ENCODE assay signal across 20 cellular contexts in the genomic region with DNA sequence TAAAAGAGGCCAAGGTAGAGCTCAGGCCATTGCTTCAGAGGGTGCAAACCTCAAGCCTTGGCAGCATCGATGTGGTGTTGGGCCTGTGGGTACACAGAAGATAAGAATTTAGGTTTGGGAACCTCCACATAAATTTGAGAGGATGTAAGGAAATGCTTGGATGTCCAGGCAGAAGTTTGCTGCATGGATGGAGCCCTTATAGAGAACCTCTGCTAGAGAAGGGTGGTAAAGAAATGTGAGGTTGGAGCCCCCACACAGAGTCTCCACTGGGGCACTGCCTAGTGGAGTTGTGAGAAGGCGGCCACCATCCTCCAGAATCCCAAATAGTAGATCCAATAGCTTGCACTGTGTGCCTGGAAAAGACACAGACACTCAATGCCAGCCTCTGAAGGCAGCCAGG. TPM values are rescaled to one million over a fixed set of nuclear protein-coding genes. Genes with fewer than 3 reads are reported as not detected.
"Had no signal": no experiment of that assay in that cellular context is flagged by ENCODE, and none has a peak within 500 bp of the region (broad histone marks: within the 10 kb centered on the region; RNA-seq: fewer than 3 reads in every experiment).

No MANE protein-coding gene starts in this region.

RNA-seq across cellular contexts. Expression of a gene that starts 9.4 kb away (rescaled TPM):
- total RNA-seq: activated naive CD4-positive, alpha-beta T cell treated with anti-CD3 and anti-CD28 coated beads for 36 hours; activated naive CD4-positive, alpha-beta T cell treated with anti-CD3 and anti-CD28 coated beads, Interleukin-2, amount 50 U/mL, for 72 hours; activated naive CD8-positive, alpha-beta T cell treated with anti-CD3 and anti-CD28 coated beads for 36 hours; activated naive CD8-positive, alpha-beta T cell treated with anti-CD3 and anti-CD28 coated beads, Interleukin-2, amount 10 ng/mL, durations not matched to agents 7 days and 5 days; activated T-cell treated with anti-CD3 and anti-CD28 coated beads, Interleukin-2, amount 50 U/mL, for 72 hours; activated T-helper 1 cell treated with anti-CD3 and anti-CD28 coated beads, Interleukin-12 subunit alpha, Interleukin-12 subunit beta, Interleukin-2, Interleukin-4 antibody, amounts not matched to agents 30 ng/mL and 10 ng/mL and 1 ng/mL, durations not matched to agents 14 hours and 24 hours and 36 hours; activated T-helper 17 cell treated with anti-CD3 and anti-CD28 coated beads, Interleukin-2, amount 50 U/mL, for 72 hours; activated T-helper 2 cell treated with anti-CD3 and anti-CD28 coated beads, Interferon-gamma antibody, Interleukin-2, Interleukin-4, amounts not matched to agents 10 μg/mL and 5 μg/mL and 100 μg/mL, durations not matched to agents 14 hours and 24 hours and 36 hours; aorta; ascending aorta; astrocyte; body of pancreas; breast epithelium; cardiac muscle cell; cardiac septum; cerebellum; chondrocyte had no signal
- polyA plus RNA-seq: cardiac muscle cell had no signal

RNA-seq across cellular contexts. Expression of a gene that starts 21.8 kb away (rescaled TPM):
- total RNA-seq: activated naive CD4-positive, alpha-beta T cell treated with anti-CD3 and anti-CD28 coated beads for 36 hours; activated naive CD4-positive, alpha-beta T cell treated with anti-CD3 and anti-CD28 coated beads, Interleukin-2, amount 50 U/mL, for 72 hours; activated naive CD8-positive, alpha-beta T cell treated with anti-CD3 and anti-CD28 coated beads for 36 hours; activated naive CD8-positive, alpha-beta T cell treated with anti-CD3 and anti-CD28 coated beads, Interleukin-2, amount 10 ng/mL, durations not matched to agents 7 days and 5 days; activated T-cell treated with anti-CD3 and anti-CD28 coated beads, Interleukin-2, amount 50 U/mL, for 72 hours; activated T-helper 1 cell treated with anti-CD3 and anti-CD28 coated beads, Interleukin-12 subunit alpha, Interleukin-12 subunit beta, Interleukin-2, Interleukin-4 antibody, amounts not matched to agents 30 ng/mL and 10 ng/mL and 1 ng/mL, durations not matched to agents 14 hours and 24 hours and 36 hours; activated T-helper 17 cell treated with anti-CD3 and anti-CD28 coated beads, Interleukin-2, amount 50 U/mL, for 72 hours; activated T-helper 2 cell treated with anti-CD3 and anti-CD28 coated beads, Interferon-gamma antibody, Interleukin-2, Interleukin-4, amounts not matched to agents 10 μg/mL and 5 μg/mL and 100 μg/mL, durations not matched to agents 14 hours and 24 hours and 36 hours; adrenal gland; aorta; ascending aorta; astrocyte; body of pancreas; bronchial epithelial cell; cardiac muscle cell; cardiac septum; cerebellum; chondrocyte had no signal
- polyA plus RNA-seq: adipose tissue, adrenal gland, aorta, cardiac muscle cell had no signal

RNA-seq across cellular contexts. Expression of a gene that starts 27.4 kb away (rescaled TPM):
- total RNA-seq: activated naive CD4-positive, alpha-beta T cell treated with anti-CD3 and anti-CD28 coated beads for 36 hours; activated naive CD4-positive, alpha-beta T cell treated with anti-CD3 and anti-CD28 coated beads, Interleukin-2, amount 50 U/mL, for 72 hours; activated naive CD8-positive, alpha-beta T cell treated with anti-CD3 and anti-CD28 coated beads for 36 hours; activated naive CD8-positive, alpha-beta T cell treated with anti-CD3 and anti-CD28 coated beads, Interleukin-2, amount 10 ng/mL, durations not matched to agents 7 days and 5 days; activated T-cell treated with anti-CD3 and anti-CD28 coated beads, Interleukin-2, amount 50 U/mL, for 72 hours; activated T-helper 1 cell treated with anti-CD3 and anti-CD28 coated beads, Interleukin-12 subunit alpha, Interleukin-12 subunit beta, Interleukin-2, Interleukin-4 antibody, amounts not matched to agents 30 ng/mL and 10 ng/mL and 1 ng/mL, durations not matched to agents 14 hours and 24 hours and 36 hours; activated T-helper 17 cell treated with anti-CD3 and anti-CD28 coated beads, Interleukin-2, amount 50 U/mL, for 72 hours; activated T-helper 2 cell treated with anti-CD3 and anti-CD28 coated beads, Interferon-gamma antibody, Interleukin-2, Interleukin-4, amounts not matched to agents 10 μg/mL and 5 μg/mL and 100 μg/mL, durations not matched to agents 14 hours and 24 hours and 36 hours; adrenal gland; aorta; ascending aorta; astrocyte; body of pancreas; breast epithelium; bronchial epithelial cell; cardiac septum; cerebellum; chondrocyte had no signal
- polyA plus RNA-seq: aorta, cardiac muscle cell had no signal

RNA-seq across cellular contexts. Expression of a gene that starts 32.2 kb away (rescaled TPM):
- total RNA-seq: activated naive CD4-positive, alpha-beta T cell treated with anti-CD3 and anti-CD28 coated beads for 36 hours; activated naive CD4-positive, alpha-beta T cell treated with anti-CD3 and anti-CD28 coated beads, Interleukin-2, amount 50 U/mL, for 72 hours; activated naive CD8-positive, alpha-beta T cell treated with anti-CD3 and anti-CD28 coated beads for 36 hours; activated naive CD8-positive, alpha-beta T cell treated with anti-CD3 and anti-CD28 coated beads, Interleukin-2, amount 10 ng/mL, durations not matched to agents 7 days and 5 days; activated T-cell treated with anti-CD3 and anti-CD28 coated beads, Interleukin-2, amount 50 U/mL, for 72 hours; activated T-helper 1 cell treated with anti-CD3 and anti-CD28 coated beads, Interleukin-12 subunit alpha, Interleukin-12 subunit beta, Interleukin-2, Interleukin-4 antibody, amounts not matched to agents 30 ng/mL and 10 ng/mL and 1 ng/mL, durations not matched to agents 14 hours and 24 hours and 36 hours; activated T-helper 17 cell treated with anti-CD3 and anti-CD28 coated beads, Interleukin-2, amount 50 U/mL, for 72 hours; activated T-helper 2 cell treated with anti-CD3 and anti-CD28 coated beads, Interferon-gamma antibody, Interleukin-2, Interleukin-4, amounts not matched to agents 10 μg/mL and 5 μg/mL and 100 μg/mL, durations not matched to agents 14 hours and 24 hours and 36 hours; aorta; ascending aorta; astrocyte; breast epithelium; cardiac muscle cell; cardiac septum; cerebellum; chondrocyte had no signal
- polyA plus RNA-seq: adipose tissue, adrenal gland, aorta, cardiac muscle cell had no signal

RNA-seq across cellular contexts. Expression of a gene that starts 38.0 kb away (rescaled TPM):
- total RNA-seq: activated naive CD4-positive, alpha-beta T cell treated with anti-CD3 and anti-CD28 coated beads for 36 hours; activated naive CD4-positive, alpha-beta T cell treated with anti-CD3 and anti-CD28 coated beads, Interleukin-2, amount 50 U/mL, for 72 hours; activated naive CD8-positive, alpha-beta T cell treated with anti-CD3 and anti-CD28 coated beads for 36 hours; activated naive CD8-positive, alpha-beta T cell treated with anti-CD3 and anti-CD28 coated beads, Interleukin-2, amount 10 ng/mL, durations not matched to agents 7 days and 5 days; activated T-cell treated with anti-CD3 and anti-CD28 coated beads, Interleukin-2, amount 50 U/mL, for 72 hours; activated T-helper 1 cell treated with anti-CD3 and anti-CD28 coated beads, Interleukin-12 subunit alpha, Interleukin-12 subunit beta, Interleukin-2, Interleukin-4 antibody, amounts not matched to agents 30 ng/mL and 10 ng/mL and 1 ng/mL, durations not matched to agents 14 hours and 24 hours and 36 hours; activated T-helper 17 cell treated with anti-CD3 and anti-CD28 coated beads, Interleukin-2, amount 50 U/mL, for 72 hours; activated T-helper 2 cell treated with anti-CD3 and anti-CD28 coated beads, Interferon-gamma antibody, Interleukin-2, Interleukin-4, amounts not matched to agents 10 μg/mL and 5 μg/mL and 100 μg/mL, durations not matched to agents 14 hours and 24 hours and 36 hours; aorta; ascending aorta; astrocyte; body of pancreas; breast epithelium; cardiac muscle cell; cardiac septum; cerebellum; chondrocyte had no signal
- polyA plus RNA-seq: adrenal gland, aorta, cardiac muscle cell had no signal
